ENCODE assay signal across 10 cellular contexts in the genomic region with DNA sequence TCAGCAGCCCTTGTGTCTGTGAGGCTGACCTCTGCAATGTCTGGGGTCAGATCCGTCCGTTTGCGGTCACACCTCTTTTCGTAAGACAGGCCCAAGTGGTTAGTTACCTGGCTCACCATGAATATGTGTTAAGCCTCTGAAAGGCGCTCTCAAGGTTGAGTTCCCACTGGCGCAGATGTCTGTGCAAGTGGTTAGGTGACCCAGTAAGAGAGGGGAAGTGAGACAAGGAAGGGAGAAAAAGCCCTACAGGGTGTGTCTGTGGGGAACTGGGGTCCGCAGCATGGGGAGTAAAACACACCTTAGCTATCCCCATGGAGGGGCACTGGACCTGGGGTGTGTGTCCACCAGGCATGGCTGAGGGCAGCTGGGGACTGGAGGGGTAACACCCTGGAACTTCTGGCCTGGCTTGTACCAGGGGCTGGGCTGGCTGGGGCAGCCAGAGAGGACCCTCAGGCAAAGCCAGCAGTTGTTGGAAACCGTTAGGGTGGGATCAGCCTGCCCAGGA.
DNase-seq lines count a peak whose midpoint lies in the region; ATAC-seq and TF ChIP-seq lines count a peak whose summit lies in the region.
"Had no signal": no experiment of that assay in that cellular context is flagged by ENCODE, and none has a peak within 500 bp of the region (broad histone marks: within the 10 kb centered on the region; RNA-seq: fewer than 3 reads in every experiment).

No MANE protein-coding gene starts in this region.

- no peaks in the 10 kb centered on the region for H4K20me1 ChIP-seq in PC-9 (ENCODE audit: insufficient read depth)

- H3K4me1 ChIP-seq in upper lobe of right lung: peaks cover 21% of the 10 kb centered on the region
- H3K4me1 ChIP-seq in thyroid gland: peaks cover 0 to 6% of the 10 kb centered on the region in 2 donors
- H3K4me1 ChIP-seq in PC-9 (replicated peaks; ENCODE audit: insufficient read depth): no peaks in the 10 kb centered on the region

- H3K36me3 ChIP-seq in upper lobe of right lung (no peaks in the 10 kb centered on the region), thyroid gland (no peaks in the 10 kb centered on the region), PC-9 (ENCODE audit: low read depth) (no peaks in the 10 kb centered on the region)

- no peaks in the 10 kb centered on the region for H3K9me3 Mint-ChIP-seq in chondrocyte (ENCODE audit: low read depth)

- H3K4me3 ChIP-seq in upper lobe of right lung (no peak overlapping the region), thyroid gland (replicated peaks in 1 of 3) (no peak overlapping the region), PC-9 (no peak overlapping the region)

- H3K4me3 Mint-ChIP-seq in chondrocyte (ENCODE audit: unreplicated experiment): no peak overlapping the region

- no peaks in the 10 kb centered on the region for H3K36me3 Mint-ChIP-seq in chondrocyte (ENCODE audit: low read depth)

- 86 to 92% methylated on average over 8 of the region's 8 CpGs for WGBS in thyroid gland, 2 donors

- peak; percentile 45 for DNase-seq in NK-92 treated with Interleukin-12 subunit alpha and Interleukin-12 subunit beta, amount 100 ng/mL, for 24 hours (lab: John Stamatoyannopoulos, UW)
- DNase-seq in NK-92 (lab: John Stamatoyannopoulos, UW; ENCODE audit: unreplicated experiment) (no peak), chondrocyte (ENCODE audit: low spot score) (no peak), upper lobe of right lung (no peak), NCI-H2227 treated with DMSO at 0.1 percent for 48 hours (lab: John Stamatoyannopoulos, UW) (no peak), thyroid gland (no peak), PC-9 (no peak)
- DNase-seq: NCI-H510A treated with DMSO at 0.1 percent for 48 hours had no signal

- peaks cover 50% of the 10 kb centered on the region for H3K4me1 Mint-ChIP-seq in chondrocyte (ENCODE audit: low read depth)

- no peak overlapping the region for H3K4me2 ChIP-seq in PC-9

- H3K27ac ChIP-seq in upper lobe of right lung (no peak overlapping the region), thyroid gland (no peak overlapping the region), PC-9 (no peak overlapping the region)
- H3K27ac ChIP-seq: 22Rv1 had no signal

- no peak for TF ChIP-seq POLR2A in thyroid gland (IDR thresholded peaks at IDR 0.05)

- CTCF ChIA-PET in PC-9 (lab: Charles Lee): no interaction called here

- peak; percentile 94 for ATAC-seq in HG03378 (IDR thresholded peaks at IDR 0.05; ENCODE audit: unreplicated experiment)
- ATAC-seq in upper lobe of right lung: peak; percentile 37

- H3K9me3 ChIP-seq in upper lobe of right lung (no peaks in the 10 kb centered on the region), thyroid gland (no peaks in the 10 kb centered on the region), PC-9 (ENCODE audit: insufficient read depth, low read depth) (no peaks in the 10 kb centered on the region)

- H3K27me3 Mint-ChIP-seq in chondrocyte (ENCODE audit: low read depth): peaks cover 7% of the 10 kb centered on the region

- no peaks in the 10 kb centered on the region for H3K27me3 ChIP-seq in upper lobe of right lung
- no peaks in the 10 kb centered on the region for H3K27me3 ChIP-seq in thyroid gland
- peaks cover 42% of the 10 kb centered on the region for H3K27me3 ChIP-seq in PC-9 (ENCODE audit: insufficient read depth, low read depth)

- BruUV-seq in PC-9 (replicated peaks; lab: Mats Ljungman, UMichigan): no TSS peak

- POLR2A ChIA-PET in PC-9 (lab: Charles Lee; ENCODE audit: unreplicated experiment): no interaction called here

- intact Hi-C loops in upper lobe of right lung (cut with DNase I): no loop called here
- intact Hi-C loops in thyroid gland (cut with DNase I): no loop called here
- intact Hi-C loops in PC-9 (cut with micrococcal nuclease; ENCODE audit: unreplicated experiment): no loop called here

- no peak overlapping the region for H2AFZ ChIP-seq in PC-9

- TF ChIP-seq CTCF in chondrocyte (IDR thresholded peaks at IDR 0.05) (no peak), upper lobe of right lung (IDR thresholded peaks at IDR 0.05) (no peak), thyroid gland (IDR thresholded peaks at IDR 0.05) (no peak), PC-9 (conservative IDR thresholded peaks at IDR 0.05) (no peak)

- H3K9me2 ChIP-seq in PC-9 (ENCODE audit: insufficient read depth): no peaks in the 10 kb centered on the region

- H3K27ac Mint-ChIP-seq in chondrocyte (ENCODE audit: unreplicated experiment): peak overlapping the region; percentile 19

- no peaks in the 10 kb centered on the region for H3F3A ChIP-seq in PC-9 (ENCODE audit: insufficient read depth, low read depth)

- H3K79me2 ChIP-seq in PC-9 (ENCODE audit: low read depth): no peaks in the 10 kb centered on the region
